ENCODE assay signal across 8 cellular contexts in the genomic region with DNA sequence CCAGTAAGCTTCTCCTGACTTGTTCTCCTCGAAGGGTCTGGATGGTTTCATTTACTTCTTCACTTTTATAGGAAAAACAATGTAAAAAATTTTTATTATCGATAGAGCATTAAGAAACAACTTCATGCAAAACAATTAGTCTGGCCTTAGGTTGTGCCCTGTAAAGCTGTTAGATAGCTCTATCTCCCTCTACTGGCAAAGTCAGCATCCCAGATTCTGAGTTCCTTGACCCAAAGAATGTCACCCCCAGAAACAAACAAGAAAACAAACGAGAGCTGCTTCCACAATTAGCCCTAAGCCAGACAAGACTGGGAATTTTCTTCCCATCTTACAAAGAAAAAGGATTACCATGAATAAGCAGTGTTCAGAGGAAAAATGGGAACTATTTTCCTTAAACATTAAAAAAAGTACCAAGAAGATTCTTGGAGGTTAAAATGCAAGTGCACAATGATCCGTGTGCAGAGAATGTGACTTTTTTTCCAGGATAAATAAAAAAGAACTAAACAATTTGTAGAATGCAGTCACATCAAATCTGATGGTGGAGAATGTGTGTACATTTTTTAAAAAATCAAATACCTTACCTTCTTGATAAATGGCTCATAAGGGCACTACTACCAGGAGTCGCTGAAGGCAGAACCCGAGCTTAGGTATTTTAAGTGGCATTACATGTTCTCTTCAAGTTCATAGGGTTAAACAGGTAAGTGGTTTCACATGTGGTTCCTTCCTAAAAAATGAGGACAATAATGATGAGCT.
DNase-seq lines count a peak whose midpoint lies in the region; ATAC-seq, FAIRE-seq and TF ChIP-seq lines count a peak whose summit lies in the region.

No MANE protein-coding gene starts in this region.

- H3K4me1 ChIP-seq in K562 (replicated peaks in 1 of 2; ENCODE audit: control insufficient read depth in 2 of 2, insufficient read depth in 2 of 2, low read length in 2 of 2) (peaks cover 0 to 3% of the 10 kb centered on the region in 2 experiments; a peak in 2 of 5 replicates), HepG2 (ENCODE audit: insufficient read depth, low read length) (no peaks in the 10 kb centered on the region)

- in situ Hi-C loops in G401 (cut with HindIII; ENCODE audit: low sequenced_read_pairs) = no loop called here
- in situ Hi-C loops in K562 (cut with MboI) = loop anchor here (25.0 kb wide), 1 partner anchor 478 kb away; no protein-coding TSS in a partner anchor
- in situ Hi-C loops in HepG2 (cut with HindIII; ENCODE audit: extremely low pct_ligation_motif_present, low pct_unique_long_range_greater_than_20kb) = no loop called here

- H3K9ac ChIP-seq in K562 (ENCODE audit: insufficient read depth in 1 of 2, low read depth in 2 of 2, low read length in 2 of 2) = no peak overlapping the region
- H3K9ac ChIP-seq in HepG2 (ENCODE audit: insufficient read depth, low read depth, low read length) = no peak overlapping the region

- 16% methylated on average over 6 of the region's 6 CpGs for WGBS in K562 (ENCODE audit: insufficient coverage, low coverage, missing lambda C conversion rate)
- 19% methylated on average over 6 of the region's 6 CpGs for WGBS in HepG2 (ENCODE audit: low lambda C conversion rate)

- POLR2A ChIA-PET in K562 (lab: Yijun Ruan, JAX) = interaction anchor here (0.5 to 0.7 kb wide), 2 partner anchors 14 to 1589 kb away, joined by 3 to 4 read pairs; no protein-coding TSS in a partner anchor
- POLR2A ChIA-PET in HepG2 (lab: Yijun Ruan, JAX) = no interaction called here

- H3K9me1 ChIP-seq in K562 (ENCODE audit: control insufficient read depth, insufficient read depth, low read length) = no peaks in the 10 kb centered on the region

- H4K20me1 ChIP-seq in K562 (replicated peaks; ENCODE audit: control insufficient read depth, insufficient read depth, low read length) = no peaks in the 10 kb centered on the region
- no peaks in the 10 kb centered on the region for H4K20me1 ChIP-seq in HepG2 (ENCODE audit: insufficient read depth, low read length)

- H3K9me3 ChIP-seq in K562 (replicated peaks; ENCODE audit: control insufficient read depth, insufficient read depth, low read depth, low read length) (no peaks in the 10 kb centered on the region), HepG2 (ENCODE audit: low read length) (no peaks in the 10 kb centered on the region)

- no peak overlapping the region for H3K27ac ChIP-seq in K562 (ENCODE audit: extremely low read depth, low read depth, low read length)
- no peak overlapping the region for H3K27ac ChIP-seq in HepG2 (ENCODE audit: extremely low read length, insufficient read depth, low read length)

- H3K4me2 ChIP-seq in K562 (ENCODE audit: insufficient read depth, low read length) = no peak overlapping the region
- H3K4me2 ChIP-seq in HepG2 (ENCODE audit: low read depth, low read length) = no peak overlapping the region

- TF ChIP-seq CTCF in LNCAP (IDR thresholded peaks at IDR 0.05) (peak; percentile 60), K562 (IDR thresholded peaks at IDR 0.05 in 2 of 3, conservative IDR thresholded peaks at IDR 0.05 in 1 of 3; ENCODE audit: insufficient read depth in 2 of 3, low read depth in 1 of 3, low read length in 3 of 3) (peak; percentile 38 to 54 (median 50); a peak in 5 of 6 replicates), HepG2 (CRISPR knock-in tag; IDR thresholded peaks at IDR 0.05) (peak; percentile 35)

- peak; percentile 88 for ATAC-seq in K562
- peak; percentile 74 for ATAC-seq in HepG2
- ATAC-seq in HG03280 (IDR thresholded peaks at IDR 0.05; ENCODE audit: unreplicated experiment) = no peak
- no peak for ATAC-seq in HG02642 (IDR thresholded peaks at IDR 0.05; ENCODE audit: poor library complexity, unreplicated experiment)
- no peak for ATAC-seq in GM21367 (IDR thresholded peaks at IDR 0.05; ENCODE audit: unreplicated experiment)

- BruUV-seq in K562 (replicated peaks; lab: Mats Ljungman, UMichigan) (no TSS peak), HepG2 (replicated peaks; lab: Mats Ljungman, UMichigan) (no TSS peak)

- TF ChIP-seq RAD21 in K562 (CRISPR knock-in tag; conservative IDR thresholded peaks at IDR 0.05 in 1 of 2, IDR thresholded peaks at IDR 0.05 in 1 of 2) = peak; percentile 43 to 44; a peak in 3 of 4 replicates
- no peak for TF ChIP-seq RAD21 in HepG2 (CRISPR knock-in tag; IDR thresholded peaks at IDR 0.05)

- H2AFZ ChIP-seq in K562 (ENCODE audit: low read depth, low read length) (peak overlapping the region; percentile 35), HepG2 (ENCODE audit: low read length) (no peak overlapping the region)

- intact Hi-C loops in K562 (cut with micrococcal nuclease) = loop anchor here (1.0 to 10.0 kb wide), 5 partner anchors 138 to 566 kb away; no protein-coding TSS in a partner anchor
- intact Hi-C loops in HepG2 (cut with micrococcal nuclease; ENCODE audit: unreplicated experiment) = loop anchor here (10.0 kb wide), 1 partner anchor 566 kb away; no protein-coding TSS in a partner anchor

- H3K79me2 ChIP-seq in K562 (ENCODE audit: control insufficient read depth, insufficient read depth, low read length) = no peaks in the 10 kb centered on the region
- H3K79me2 ChIP-seq in HepG2 (ENCODE audit: insufficient read depth, low read length) = no peaks in the 10 kb centered on the region

- H3K36me3 ChIP-seq in K562 (ENCODE audit: control insufficient read depth, insufficient read depth, low read length) (no peaks in the 10 kb centered on the region), HepG2 (replicated peaks in 1 of 2; ENCODE audit: control insufficient read depth in 1 of 2, insufficient read depth in 2 of 2, low read length in 2 of 2) (no peaks in the 10 kb centered on the region)

- CTCF ChIA-PET in K562 (lab: Yijun Ruan, JAX; ENCODE audit: low intra/inter-chr PET ratio) = no interaction called here
- CTCF ChIA-PET in HepG2 (lab: Yijun Ruan, JAX; ENCODE audit: low intra/inter-chr PET ratio, low total read pairs) = no interaction called here

- H3K27me3 ChIP-seq in K562 (ENCODE audit: control insufficient read depth in 2 of 2, insufficient read depth in 2 of 2, low read length in 2 of 2) (no peaks in the 10 kb centered on the region), HepG2 (ENCODE audit: control insufficient read depth in 1 of 2, insufficient read depth in 2 of 2, low read length in 2 of 2) (no peaks in the 10 kb centered on the region; a peak in 1 of 5 replicates)

- FAIRE-seq in K562 (lab: Jason Lieb, UNC) (peak; percentile 51), HepG2 (lab: Jason Lieb, UNC) (peak; percentile 21)

- DNase-seq in G401 (ENCODE audit: low spot score) = peak; percentile 7
- DNase-seq in K562 (ENCODE audit: extremely low read depth in 1 of 4, low spot score in 3 of 4) = peak in 2 of 4 experiments; percentile 15 to 41
- DNase-seq in HepG2 (ENCODE audit: low spot score) = peak; percentile 15
- DNase-seq in NCI-H2196 (lab: John Stamatoyannopoulos, UW; ENCODE audit: unreplicated experiment) = no peak

- TF ChIP-seq POLR2A in K562 (conservative IDR thresholded peaks at IDR 0.05) (no peak), HepG2 (IDR thresholded peaks at IDR 0.05; ENCODE audit: insufficient read depth in 1 of 2, low read depth in 2 of 2, low read length in 2 of 2) (no peak)

- H3K4me3 ChIP-seq in K562 (no peak overlapping the region), HepG2 (replicated peaks in 1 of 3; ENCODE audit: insufficient read depth in 1 of 3, low read depth in 2 of 3, low read length in 3 of 3) (no peak overlapping the region)

- no peak for TF ChIP-seq EP300 in K562 (IDR thresholded peaks at IDR 0.05; ENCODE audit: low read length)
- TF ChIP-seq EP300 in HepG2 (IDR thresholded peaks at IDR 0.05; ENCODE audit: low read depth in 2 of 2, low read length in 2 of 2) = no peak
- no peak for TF ChIP-seq EP300 in HepG2 (CRISPR knock-in tag; IDR thresholded peaks at IDR 0.05; ENCODE audit: borderline replicate concordance)

TF ChIP-seq in K562, 482 proteins besides CTCF, POLR2A, EP300 and RAD21 (continues in another document):
- TF ChIP-seq ZNF316 (IDR thresholded peaks at IDR 0.05) (peak; percentile 48; the same call in 1 of the 2 replicates), PHB2 (IDR thresholded peaks at IDR 0.05; ENCODE audit: low read depth) (no peak), ZEB2 (IDR thresholded peaks at IDR 0.05) (no peak), SMC3 (conservative IDR thresholded peaks at IDR 0.05; ENCODE audit: insufficient read depth, low read depth, low read length) (0 out of 2 replicates have a peak, but pooled peaks have one; percentile 21)

TF ChIP-seq in HepG2, 621 proteins besides CTCF, POLR2A, EP300 and RAD21:
- no peak for TF ChIP-seq ZNF75D (CRISPR knock-in tag; IDR thresholded peaks at IDR 0.05; ENCODE audit: borderline replicate concordance)
- TF ChIP-seq, protein P1, sequence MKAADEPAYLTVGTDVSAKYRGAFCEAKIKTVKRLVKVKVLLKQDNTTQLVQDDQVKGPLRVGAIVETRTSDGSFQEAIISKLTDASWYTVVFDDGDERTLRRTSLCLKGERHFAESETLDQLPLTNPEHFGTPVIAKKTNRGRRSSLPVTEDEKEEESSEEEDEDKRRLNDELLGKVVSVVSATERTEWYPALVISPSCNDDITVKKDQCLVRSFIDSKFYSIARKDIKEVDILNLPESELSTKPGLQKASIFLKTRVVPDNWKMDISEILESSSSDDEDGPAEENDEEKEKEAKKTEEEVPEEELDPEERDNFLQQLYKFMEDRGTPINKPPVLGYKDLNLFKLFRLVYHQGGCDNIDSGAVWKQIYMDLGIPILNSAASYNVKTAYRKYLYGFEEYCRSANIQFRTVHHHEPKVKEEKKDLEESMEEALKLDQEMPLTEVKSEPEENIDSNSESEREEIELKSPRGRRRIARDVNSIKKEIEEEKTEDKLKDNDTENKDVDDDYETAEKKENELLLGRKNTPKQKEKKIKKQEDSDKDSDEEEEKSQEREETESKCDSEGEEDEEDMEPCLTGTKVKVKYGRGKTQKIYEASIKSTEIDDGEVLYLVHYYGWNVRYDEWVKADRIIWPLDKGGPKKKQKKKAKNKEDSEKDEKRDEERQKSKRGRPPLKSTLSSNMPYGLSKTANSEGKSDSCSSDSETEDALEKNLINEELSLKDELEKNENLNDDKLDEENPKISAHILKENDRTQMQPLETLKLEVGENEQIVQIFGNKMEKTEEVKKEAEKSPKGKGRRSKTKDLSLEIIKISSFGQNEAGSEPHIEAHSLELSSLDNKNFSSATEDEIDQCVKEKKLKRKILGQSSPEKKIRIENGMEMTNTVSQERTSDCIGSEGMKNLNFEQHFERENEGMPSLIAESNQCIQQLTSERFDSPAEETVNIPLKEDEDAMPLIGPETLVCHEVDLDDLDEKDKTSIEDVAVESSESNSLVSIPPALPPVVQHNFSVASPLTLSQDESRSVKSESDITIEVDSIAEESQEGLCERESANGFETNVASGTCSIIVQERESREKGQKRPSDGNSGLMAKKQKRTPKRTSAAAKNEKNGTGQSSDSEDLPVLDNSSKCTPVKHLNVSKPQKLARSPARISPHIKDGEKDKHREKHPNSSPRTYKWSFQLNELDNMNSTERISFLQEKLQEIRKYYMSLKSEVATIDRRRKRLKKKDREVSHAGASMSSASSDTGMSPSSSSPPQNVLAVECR (CRISPR knock-in tag; IDR thresholded peaks at IDR 0.05; ENCODE audit: borderline replicate concordance) = no peak
- TF ChIP-seq PHF21A (CRISPR knock-in tag; IDR thresholded peaks at IDR 0.05) = no peak
- TF ChIP-seq STAG1 (CRISPR knock-in tag; IDR thresholded peaks at IDR 0.05) = peak; percentile 30

Comparison
In these comparisons a context has a peak if more than half of its experiments do, and no peak if none do; other contexts are left out.
1. ATAC-seq: peak in K562 (single experiment) and HepG2 (single experiment); none in HG03280 (single experiment), HG02642 (single experiment) and GM21367 (single experiment).
2. Peak in every context shown above with its lines, with median percentiles within 50 percentile points of each other: CTCF ChIP-seq.